18 cellular contexts compared by ENCODE assay signal in the genomic region with DNA sequence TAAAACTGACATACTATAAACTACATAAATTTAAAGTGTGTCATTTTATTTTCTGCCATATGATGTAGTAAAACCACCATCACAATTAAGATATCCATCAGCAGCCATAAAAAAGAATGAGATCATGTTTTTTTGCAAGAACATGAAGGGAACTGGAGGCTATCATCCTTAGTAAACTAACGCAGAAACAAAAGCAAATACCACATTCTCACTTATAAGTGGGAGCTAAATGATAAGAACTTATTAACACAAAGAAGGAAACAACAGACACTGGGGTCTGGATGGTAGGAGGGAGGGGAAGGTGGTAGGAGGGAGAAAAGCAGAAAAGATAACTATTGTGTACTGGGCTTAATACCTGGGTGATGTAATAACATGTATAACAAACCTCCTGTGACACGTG. TPM values are rescaled to one million over a fixed set of nuclear protein-coding genes. Genes with fewer than 3 reads are reported as not detected.
DNase-seq lines count a peak whose midpoint lies in the region; ATAC-seq, FAIRE-seq and TF ChIP-seq lines count a peak whose summit lies in the region.
"Had no signal": no experiment of that assay in that cellular context is flagged by ENCODE, and none has a peak within 500 bp of the region (broad histone marks: within the 10 kb centered on the region; RNA-seq: fewer than 3 reads in every experiment).

No MANE protein-coding gene starts in this region.

- TF ChIP-seq EP300 in K562 (IDR thresholded peaks at IDR 0.05; ENCODE audit: low read length): no peak

- intact Hi-C loops in K562 (cut with micrococcal nuclease): no loop called here
- intact Hi-C loops in mammary epithelial cell (cut with micrococcal nuclease): no loop called here
- intact Hi-C loops in psoas muscle (cut with DNase I): no loop called here

- no peak overlapping the region for H3K27ac Mint-ChIP-seq in H9

- no peaks in the 10 kb centered on the region for H3K27me3 Mint-ChIP-seq in H9 (ENCODE audit: low read depth)
- H3K27me3 Mint-ChIP-seq: CD4-positive, alpha-beta memory T cell had no signal

- H3K18ac ChIP-seq in H9 (ENCODE audit: insufficient read length, low read depth, low read length): no peak overlapping the region

- no peak overlapping the region for H4K8ac ChIP-seq in H9 (replicated peaks; ENCODE audit: insufficient read length, low read depth, low read length)

- H2AK5ac ChIP-seq in H9 (ENCODE audit: insufficient read length, low read length): no peak overlapping the region

- CTCF ChIA-PET in K562 (lab: Yijun Ruan, JAX; ENCODE audit: low intra/inter-chr PET ratio) (no interaction called here), mammary epithelial cell (lab: Charles Lee; ENCODE audit: low non-redundant PET) (no interaction called here)

- H3K79me2 ChIP-seq in K562 (ENCODE audit: control insufficient read depth, insufficient read depth, low read length) (no peaks in the 10 kb centered on the region), mammary epithelial cell (ENCODE audit: insufficient read depth, low read length) (no peaks in the 10 kb centered on the region), H9 (ENCODE audit: insufficient read depth, low read length) (no peaks in the 10 kb centered on the region)

- H2BK120ac ChIP-seq in H9 (ENCODE audit: low read depth, low read length, poor library complexity, severe bottlenecking): no peak overlapping the region

- H3K4ac ChIP-seq in H9 (ENCODE audit: low read depth, low read length): no peak overlapping the region

- 58% methylated on average over 2 of the region's 2 CpGs for WGBS in K562 (ENCODE audit: insufficient coverage, low coverage, missing lambda C conversion rate)
- WGBS in mammary epithelial cell (ENCODE audit: low coverage, missing lambda C conversion rate): 79% methylated on average over 2 of the region's 2 CpGs
- WGBS in psoas muscle, 3 donors: 83 to 89% (median 86%) methylated on average over 2 of the region's 2 CpGs
- no CpG with 5 or more reads among the region's 2 CpGs for WGBS in H9 (ENCODE audit: extremely low coverage, insufficient read length, low lambda C conversion rate)

- in situ Hi-C loops in K562 (cut with MboI): no loop called here
- in situ Hi-C loops in mammary epithelial cell (cut with MboI; ENCODE audit: low sequenced_read_pairs in 2 of 2): no loop called here

- dilution Hi-C loops in mammary epithelial cell (cut with HindIII; ENCODE audit: low sequenced_read_pairs): no loop called here

- no peaks in the 10 kb centered on the region for H3K9me3 Mint-ChIP-seq in H9
- H3K9me3 Mint-ChIP-seq: CD4-positive, alpha-beta memory T cell had no signal

- ATAC-seq in K562 (no peak), thoracic aorta (ENCODE audit: insufficient number of reproducible peaks, low FRiP score, low read depth) (no peak), psoas muscle (no peak)

- no peak overlapping the region for H3K23ac ChIP-seq in H9 (ENCODE audit: insufficient read length, low read depth, low read length)

- TF ChIP-seq CTCF in LNCaP clone FGC (IDR thresholded peaks at IDR 0.05; ENCODE audit: control insufficient read depth, extremely low read depth, insufficient read depth): no peak
- TF ChIP-seq CTCF in K562 (IDR thresholded peaks at IDR 0.05 in 2 of 3, conservative IDR thresholded peaks at IDR 0.05 in 1 of 3; ENCODE audit: insufficient read depth in 2 of 3, low read depth in 1 of 3, low read length in 3 of 3): no peak
- no peak for TF ChIP-seq CTCF in thoracic aorta (IDR thresholded peaks at IDR 0.05)
- no peak for TF ChIP-seq CTCF in mammary epithelial cell (conservative IDR thresholded peaks at IDR 0.05 in 1 of 2, IDR thresholded peaks at IDR 0.05 in 1 of 2; ENCODE audit: extremely low read depth in 1 of 2, insufficient read depth in 1 of 2, low read depth in 1 of 2, low read length in 2 of 2)
- no peak for TF ChIP-seq CTCF in psoas muscle (IDR thresholded peaks at IDR 0.05)
- no peak for TF ChIP-seq CTCF in H9 (conservative IDR thresholded peaks at IDR 0.05)

- H3K4me3 Mint-ChIP-seq in H9: no peak overlapping the region
- H3K4me3 Mint-ChIP-seq: CD4-positive, alpha-beta memory T cell had no signal

- H3K4me1 ChIP-seq in K562 (replicated peaks in 1 of 2; ENCODE audit: control insufficient read depth in 2 of 2, insufficient read depth in 2 of 2, low read length in 2 of 2) (no peaks in the 10 kb centered on the region), thoracic aorta (ENCODE audit: control insufficient read depth in 1 of 2, low read depth in 2 of 2) (peaks cover 1 to 27% of the 10 kb centered on the region in 2 donors), mammary epithelial cell (ENCODE audit: insufficient read depth, low read length) (no peaks in the 10 kb centered on the region), psoas muscle (no peaks in the 10 kb centered on the region), H9 (ENCODE audit: insufficient read depth, low read length) (no peaks in the 10 kb centered on the region)
- H3K4me1 ChIP-seq: HAP-1 had no signal

- no peak overlapping the region for H3K27ac ChIP-seq in K562 (ENCODE audit: extremely low read depth, low read depth, low read length)
- peak overlapping the region; percentile 9 to 41 for H3K27ac ChIP-seq in thoracic aorta
- no peak overlapping the region for H3K27ac ChIP-seq in mammary epithelial cell (ENCODE audit: insufficient read depth, low read depth, low read length)
- no peak overlapping the region for H3K27ac ChIP-seq in psoas muscle
- no peak overlapping the region for H3K27ac ChIP-seq in H9 (ENCODE audit: insufficient read length, low read depth, low read length)
- H3K27ac ChIP-seq: PC-9 had no signal

- no peaks in the 10 kb centered on the region for H3K4me1 Mint-ChIP-seq in H9

- H3K27me3 ChIP-seq in K562 (ENCODE audit: control insufficient read depth in 2 of 2, insufficient read depth in 2 of 2, low read length in 2 of 2): no peaks in the 10 kb centered on the region
- no peaks in the 10 kb centered on the region for H3K27me3 ChIP-seq in thoracic aorta (replicated peaks; ENCODE audit: insufficient read depth)
- H3K27me3 ChIP-seq in mammary epithelial cell (ENCODE audit: insufficient read depth, low read length): no peaks in the 10 kb centered on the region
- no peaks in the 10 kb centered on the region for H3K27me3 ChIP-seq in psoas muscle (ENCODE audit: insufficient read depth in 3 of 3, low read length in 2 of 3)
- no peaks in the 10 kb centered on the region for H3K27me3 ChIP-seq in H9 (ENCODE audit: insufficient read depth, low read length)
- H3K27me3 ChIP-seq: BE2C had no signal

- TF ChIP-seq RAD21 in K562 (CRISPR knock-in tag; conservative IDR thresholded peaks at IDR 0.05 in 1 of 2, IDR thresholded peaks at IDR 0.05 in 1 of 2): no peak

- H4K5ac ChIP-seq in H9 (ENCODE audit: insufficient read length, low read depth, low read length): no peak overlapping the region

- DNase-seq in EL: peak; percentile 23
- peak; percentile 47 for DNase-seq in LNCaP clone FGC (ENCODE audit: low read depth)
- DNase-seq in K562 (ENCODE audit: extremely low read depth in 1 of 4, low spot score in 3 of 4): no peak
- DNase-seq in thoracic aorta (ENCODE audit: low spot score): no peak
- DNase-seq in mammary epithelial cell: no peak
- no peak for DNase-seq in psoas muscle
- no peak for DNase-seq in H9
- DNase-seq: BE2C; CD4-positive, alpha-beta memory T cell; DMS79 treated with DMSO at 0.1 percent for 48 hours; GDM1; NCI-H1417 treated with DMSO at 0.1 percent for 48 hours; NCI-H2081; NCI-H510A treated with DMSO at 0.1 percent for 48 hours; NCI-H82; PC-9 had no signal

- H3T11ph ChIP-seq in H9 (ENCODE audit: low read length): no peak overlapping the region

- H3K14ac ChIP-seq in H9 (ENCODE audit: insufficient read depth, low read length): no peak overlapping the region

- H3K9ac ChIP-seq in K562 (ENCODE audit: insufficient read depth in 1 of 2, low read depth in 2 of 2, low read length in 2 of 2) (no peak overlapping the region), mammary epithelial cell (ENCODE audit: insufficient read depth, low read length) (no peak overlapping the region), H9 (ENCODE audit: extremely low read depth, insufficient read length, low read length) (no peak overlapping the region)

- FAIRE-seq in K562 (lab: Jason Lieb, UNC): no peak
- FAIRE-seq: GM12892 had no signal

- H2BK5ac ChIP-seq in H9 (ENCODE audit: insufficient read length, low read length): no peak overlapping the region

- POLR2A ChIA-PET in K562 (lab: Yijun Ruan, JAX): no interaction called here

- no peaks in the 10 kb centered on the region for H3K23me2 ChIP-seq in H9 (ENCODE audit: insufficient read length, low read depth, low read length, poor library complexity, severe bottlenecking)

- H2BK20ac ChIP-seq in H9 (ENCODE audit: low read depth, low read length, poor library complexity, severe bottlenecking): no peak overlapping the region

- TF ChIP-seq POLR2A in K562 (conservative IDR thresholded peaks at IDR 0.05): no peak

- H3K36me3 ChIP-seq in K562 (ENCODE audit: control insufficient read depth, insufficient read depth, low read length): peaks cover 51% of the 10 kb centered on the region; the same call in 2 of the 3 replicates
- no peaks in the 10 kb centered on the region for H3K36me3 ChIP-seq in thoracic aorta
- peaks cover 10% of the 10 kb centered on the region for H3K36me3 ChIP-seq in mammary epithelial cell (ENCODE audit: insufficient read depth, low read length)
- H3K36me3 ChIP-seq in psoas muscle (ENCODE audit: insufficient read depth in 1 of 2, low read depth in 1 of 2): peaks cover 0 to 29% of the 10 kb centered on the region in 2 donors

- H4K20me1 ChIP-seq in K562 (replicated peaks; ENCODE audit: control insufficient read depth, insufficient read depth, low read length) (no peaks in the 10 kb centered on the region), mammary epithelial cell (ENCODE audit: insufficient read depth, low read length) (no peaks in the 10 kb centered on the region), H9 (ENCODE audit: control insufficient read depth, insufficient read depth, insufficient read length) (no peaks in the 10 kb centered on the region)

- H3K36me3 Mint-ChIP-seq in H9 (ENCODE audit: insufficient read depth in 1 of 3, low read depth in 3 of 3): peaks cover 4 to 53% (median 51%) of the 10 kb centered on the region in 3 experiments; a peak in 5 of 7 replicates

- no peak overlapping the region for H3K56ac ChIP-seq in H9 (ENCODE audit: insufficient read length, low read depth, low read length)

- H3K4me3 ChIP-seq in LNCaP clone FGC (ENCODE audit: low read depth, low read length) (no peak overlapping the region), K562 (no peak overlapping the region), thoracic aorta (no peak overlapping the region), mammary epithelial cell (replicated peaks in 1 of 3; ENCODE audit: insufficient read depth in 1 of 3, low read depth in 2 of 3, low read length in 3 of 3) (no peak overlapping the region), psoas muscle (no peak overlapping the region)
- H3K4me3 ChIP-seq: HAP-1, PC-9 had no signal

- H4K91ac ChIP-seq in H9 (ENCODE audit: insufficient read length, low read depth, low read length): no peak overlapping the region

- H3K9me3 ChIP-seq in K562 (replicated peaks; ENCODE audit: control insufficient read depth, insufficient read depth, low read depth, low read length) (no peaks in the 10 kb centered on the region), thoracic aorta (no peaks in the 10 kb centered on the region), mammary epithelial cell (replicated peaks; ENCODE audit: insufficient read depth, low read length) (no peaks in the 10 kb centered on the region), psoas muscle (no peaks in the 10 kb centered on the region), H9 (ENCODE audit: control insufficient read depth, low read depth, low read length) (no peaks in the 10 kb centered on the region)
- H3K9me3 ChIP-seq: BE2C, HAP-1 had no signal

- no peak overlapping the region for H2BK12ac ChIP-seq in H9 (ENCODE audit: insufficient read length, low read depth, low read length)

- H2BK15ac ChIP-seq in H9 (ENCODE audit: low read depth, low read length): no peak overlapping the region

- no peaks in the 10 kb centered on the region for H3K79me1 ChIP-seq in H9 (ENCODE audit: insufficient read depth, low read depth, low read length, poor library complexity, severe bottlenecking)

- H3K9me1 ChIP-seq in K562 (ENCODE audit: control insufficient read depth, insufficient read depth, low read length): no peaks in the 10 kb centered on the region

- BruUV-seq in K562 (replicated peaks; lab: Mats Ljungman, UMichigan) (no TSS peak), mammary epithelial cell (replicated peaks; lab: Mats Ljungman, UMichigan) (no TSS peak)

- H3K4me2 ChIP-seq in K562 (ENCODE audit: insufficient read depth, low read length) (no peak overlapping the region), mammary epithelial cell (ENCODE audit: insufficient read depth, low read depth, low read length) (no peak overlapping the region), H9 (ENCODE audit: insufficient read depth, insufficient read length, low read length) (no peak overlapping the region)
- H3K4me2 ChIP-seq: PC-9 had no signal

- no peak overlapping the region for H2AFZ ChIP-seq in K562 (ENCODE audit: low read depth, low read length)
- H2AFZ ChIP-seq in mammary epithelial cell (ENCODE audit: low read depth, low read length): no peak overlapping the region
- no peak overlapping the region for H2AFZ ChIP-seq in H9 (ENCODE audit: low read length)
- H2AFZ ChIP-seq: PC-9 had no signal

RNA-seq across cellular contexts. Expression of gene CCDC14, which starts 24.6 kb away (rescaled TPM):
- 91.7 and 270 TPM in 2 replicates for total RNA-seq in K562 (2011; cell fraction: chromatin; rRNA removed; ENCODE audit: low replicate concordance)
- 29.0 and 51.5 TPM in 2 replicates for total RNA-seq in K562 (2011; cell fraction: nucleolus; rRNA removed)
- total RNA-seq in K562 (2011; cell fraction: nucleoplasm; rRNA removed): 71.3 and 75.3 TPM in 2 replicates
- total RNA-seq in K562 (2014; rRNA removed) (38.7 and 39.0 TPM in 2 replicates), K562 (2014; rRNA removed; fragmentation: Illumina TruSeq; extraction: Trizol) (56.2 and 57.3 TPM in 2 replicates), K562 (2015; rRNA removed; fragmentation: Illumina TruSeq; extraction: Trizol) (53.2 and 64.7 TPM in 2 replicates), K562 (2021) (39.2 and 42.2 TPM in 2 replicates), thoracic aorta (10 to 100 TPM; 38.8 to 67.8 TPM), mammary epithelial cell (10 to 100 TPM; 34.1 to 39.7 TPM), psoas muscle (1 to 10 TPM; 3.5 to 7.3 (median 5.9) TPM), H9 (2021) (58.1 and 62.5 TPM in 2 replicates)
- polyA plus RNA-seq in K562 (2011; rRNA removed) (107 and 175 TPM in 2 replicates), K562 (2014; fragmentation: Illumina TruSeq; extraction: Trizol) (57.4 and 77.6 TPM in 2 replicates), K562 (2014; fragmentation: Nextera tagmentation; extraction: Ambion mirVana) (10 to 100 TPM; 18.6 to 30.9 TPM), K562 (2014; rRNA removed) (56.9 and 73.6 TPM in 2 replicates), mammary epithelial cell (28.5 TPM), psoas muscle (1 to 10 TPM; 3.5 to 7.3 (median 5.6) TPM)
- 41.1 and 65.8 TPM in 2 replicates for polyA plus RNA-seq in K562 (2011; cell fraction: cytosol; rRNA removed)
- polyA plus RNA-seq in K562 (2011; cell fraction: nucleus; rRNA removed): 958 and 1,404 TPM in 2 replicates
- 45.0 and 57.9 TPM in 2 replicates for polyA plus RNA-seq in K562 (2012)
- 66.4 and 107 TPM in 2 replicates for polyA minus RNA-seq in K562 (2011; rRNA and poly(A)+ RNA removed)
- polyA minus RNA-seq in K562 (2011; cell fraction: cytosol; rRNA and poly(A)+ RNA removed): 11.8 and 20.9 TPM in 2 replicates
- 123 and 252 TPM in 2 replicates for polyA minus RNA-seq in K562 (2011; cell fraction: nucleus; rRNA and poly(A)+ RNA removed)
- 7.5 TPM for polyA minus RNA-seq in mammary epithelial cell

RNA-seq across cellular contexts. Expression of gene MYLK, which starts 52.3 kb away (rescaled TPM):
- 0.62 and 1.2 TPM in 2 replicates for total RNA-seq in K562 (2011; cell fraction: chromatin; rRNA removed; ENCODE audit: low replicate concordance)
- total RNA-seq in K562 (2011; cell fraction: nucleolus; rRNA removed): 0.50 and 1.6 TPM in 2 replicates
- total RNA-seq in K562 (2011; cell fraction: nucleoplasm; rRNA removed): 0.46 and 0.51 TPM in 2 replicates
- total RNA-seq in K562 (2014; rRNA removed) (0.20 TPM in 1 of 2 replicates, not detected in the other), K562 (2014; rRNA removed; fragmentation: Illumina TruSeq; extraction: Trizol) (0.11 TPM in 1 of 2 replicates, not detected in the other), K562 (2015; rRNA removed; fragmentation: Illumina TruSeq; extraction: Trizol) (0.04 and 0.18 TPM in 2 replicates), K562 (2021) (0.53 and 0.74 TPM in 2 replicates), thoracic aorta (100 to 1,000 TPM; 483 to 563 TPM), mammary epithelial cell (1,000 to 10,000 TPM in 1 of 2 donors, 100 to 1,000 TPM in 1; 103 to 1,758 TPM), psoas muscle (10 to 100 TPM in 1 of 4 donors, 1 to 10 TPM in 3; 5.4 to 13.7 (median 7.9) TPM), H9 (2021) (10.1 and 10.4 TPM in 2 replicates)
- polyA plus RNA-seq in K562 (2011; rRNA removed) (0.07 and 0.13 TPM in 2 replicates), K562 (2014; fragmentation: Illumina TruSeq; extraction: Trizol) (0.07 and 0.22 TPM in 2 replicates), K562 (2014; fragmentation: Nextera tagmentation; extraction: Ambion mirVana) (under 1 TPM; 0.11 to 0.21 TPM), K562 (2014; rRNA removed) (not detected in 2 replicates), mammary epithelial cell (66.6 TPM), psoas muscle (1 to 10 TPM; 3.2 to 5.8 (median 4.2) TPM)
- 0.07 TPM in 1 of 2 replicates, not detected in the other for polyA plus RNA-seq in K562 (2011; cell fraction: cytosol; rRNA removed)
- 0.20 TPM in 2 replicates for polyA plus RNA-seq in K562 (2011; cell fraction: nucleus; rRNA removed)
- 0.14 and 0.32 TPM in 2 replicates for polyA plus RNA-seq in K562 (2012)
- 0.03 and 0.04 TPM in 2 replicates for polyA minus RNA-seq in K562 (2011; rRNA and poly(A)+ RNA removed)
- polyA minus RNA-seq in K562 (2011; cell fraction: cytosol; rRNA and poly(A)+ RNA removed): not detected in 2 replicates
- polyA minus RNA-seq in K562 (2011; cell fraction: nucleus; rRNA and poly(A)+ RNA removed): 0.13 and 0.22 TPM in 2 replicates
- 261 TPM for polyA minus RNA-seq in mammary epithelial cell
- total RNA-seq: CD4-positive, alpha-beta memory T cell had no signal

RNA-seq across cellular contexts. Expression of gene ROPN1, which starts 55.5 kb away (rescaled TPM):
- not detected in 2 replicates for total RNA-seq in K562 (2011; cell fraction: chromatin; rRNA removed; ENCODE audit: low replicate concordance)
- not detected in 2 replicates for total RNA-seq in K562 (2011; cell fraction: nucleolus; rRNA removed)
- total RNA-seq in K562 (2011; cell fraction: nucleoplasm; rRNA removed): not detected in 2 replicates
- total RNA-seq in K562 (2014; rRNA removed) (not detected in 2 replicates), K562 (2014; rRNA removed; fragmentation: Illumina TruSeq; extraction: Trizol) (not detected in 2 replicates), K562 (2015; rRNA removed; fragmentation: Illumina TruSeq; extraction: Trizol) (not detected in 2 replicates), K562 (2021) (not detected in 2 replicates), thoracic aorta (not detected), mammary epithelial cell (under 1 TPM; 0.33 to 0.92 TPM), psoas muscle (not detected), H9 (2021) (not detected in 2 replicates)
- polyA plus RNA-seq in K562 (2011; rRNA removed) (not detected in 2 replicates), K562 (2014; fragmentation: Illumina TruSeq; extraction: Trizol) (not detected in 2 replicates), K562 (2014; fragmentation: Nextera tagmentation; extraction: Ambion mirVana) (not detected), K562 (2014; rRNA removed) (not detected in 2 replicates), mammary epithelial cell (1.7 TPM), psoas muscle (not detected)
- not detected in 2 replicates for polyA plus RNA-seq in K562 (2011; cell fraction: cytosol; rRNA removed)
- not detected in 2 replicates for polyA plus RNA-seq in K562 (2011; cell fraction: nucleus; rRNA removed)
- not detected in 2 replicates for polyA plus RNA-seq in K562 (2012)
- not detected in 2 replicates for polyA minus RNA-seq in K562 (2011; rRNA and poly(A)+ RNA removed)
- polyA minus RNA-seq in K562 (2011; cell fraction: cytosol; rRNA and poly(A)+ RNA removed): not detected in 2 replicates
- polyA minus RNA-seq in K562 (2011; cell fraction: nucleus; rRNA and poly(A)+ RNA removed): not detected in 2 replicates
- polyA minus RNA-seq in mammary epithelial cell: not detected
- total RNA-seq: CD4-positive, alpha-beta memory T cell; PC-9 had no signal
- polyA plus RNA-seq: CD4-positive, alpha-beta memory T cell had no signal

Comparison
In these comparisons a context has a peak if more than half of its experiments do, and no peak if none do; other contexts are left out.
1. DNase-seq: peak in EL (single experiment) and LNCaP clone FGC (single experiment); none in K562 (0 of 4), thoracic aorta (single experiment), mammary epithelial cell (single experiment), psoas muscle (0 of 2) and H9 (single experiment).
2. H3K27ac ChIP-seq: peak in thoracic aorta (2 of 2); none in K562 (single experiment), mammary epithelial cell (single experiment), psoas muscle (single experiment) and H9 (single experiment).